ENCODE assay signal across 15 cellular contexts in genomic region chr1:12553963-12554362, GRCh38.
A peak's percentile ranks its signal among the peaks of the same experiment; 100 is the strongest.
DNase-seq lines count a peak whose midpoint lies in the region; ATAC-seq, FAIRE-seq and TF ChIP-seq lines count a peak whose summit lies in the region.
"Had no signal": no experiment of that assay in that cellular context is flagged by ENCODE, and none has a peak within 500 bp of the region (broad histone marks: within the 10 kb centered on the region; RNA-seq: fewer than 3 reads in every experiment).

No MANE protein-coding gene starts in this region.

- TF ChIP-seq EP300 in tibial nerve (IDR thresholded peaks at IDR 0.05) = no peak

- H3K4me1 ChIP-seq in ascending aorta (peaks cover 20 to 60% of the 10 kb centered on the region in 2 donors), tibial nerve (peaks cover 0 to 93% (median 53%) of the 10 kb centered on the region in 4 donors)

- peaks cover 7% of the 10 kb centered on the region for H3K4me1 Mint-ChIP-seq in activated naive CD8-positive, alpha-beta T cell treated with anti-CD3 and anti-CD28 coated beads, Interleukin-2, amount 10 ng/mL, durations not matched to agents 7 days and 5 days
- peaks cover 16% of the 10 kb centered on the region for H3K4me1 Mint-ChIP-seq in activated naive CD8-positive, alpha-beta T cell treated with anti-CD3 and anti-CD28 coated beads for 36 hours
- peaks cover 47% of the 10 kb centered on the region for H3K4me1 Mint-ChIP-seq in mesothelial cell of epicardium
- H3K4me1 Mint-ChIP-seq: CD8-positive, alpha-beta memory T cell had no signal

- no peak for DNase-seq in activated naive CD8-positive, alpha-beta T cell treated with anti-CD3 and anti-CD28 coated beads, Interleukin-2, amount 10 ng/mL, durations not matched to agents 7 days and 5 days
- DNase-seq in activated naive CD8-positive, alpha-beta T cell treated with anti-CD3 and anti-CD28 coated beads for 36 hours = no peak
- DNase-seq in ascending aorta (ENCODE audit: low spot score in 2 of 2) (no peak), mesothelial cell of epicardium (ENCODE audit: low spot score in 2 of 2, unreplicated experiment in 2 of 2) (no peak), tibial nerve (ENCODE audit: low spot score in 2 of 2) (no peak), GM19239 (ENCODE audit: insufficient read length, low spot score) (no peak), frontal cortex (ENCODE audit: low spot score in 2 of 2) (no peak)
- DNase-seq: activated CD4-positive, alpha-beta T cell treated with anti-CD3 and anti-CD28 coated beads for 4 hours; CD8-positive, alpha-beta memory T cell; effector memory CD8-positive, alpha-beta T cell; foreskin melanocyte; GDM1; kidney had no signal

- H3K27ac Mint-ChIP-seq in activated naive CD8-positive, alpha-beta T cell treated with anti-CD3 and anti-CD28 coated beads, Interleukin-2, amount 10 ng/mL, durations not matched to agents 7 days and 5 days = peak overlapping the region; percentile 62
- no peak overlapping the region for H3K27ac Mint-ChIP-seq in activated naive CD8-positive, alpha-beta T cell treated with anti-CD3 and anti-CD28 coated beads for 36 hours
- H3K27ac Mint-ChIP-seq in mesothelial cell of epicardium = peak overlapping the region; percentile 99
- H3K27ac Mint-ChIP-seq: CD8-positive, alpha-beta memory T cell had no signal

- TF ChIP-seq POLR2A in tibial nerve (IDR thresholded peaks at IDR 0.05) = no peak

- H3K27ac ChIP-seq in ascending aorta (peak overlapping the region; percentile 85 to 91), tibial nerve (peak overlapping the region; percentile 78 to 95 (median 86))

- no peaks in the 10 kb centered on the region for H3K27me3 Mint-ChIP-seq in activated naive CD8-positive, alpha-beta T cell treated with anti-CD3 and anti-CD28 coated beads, Interleukin-2, amount 10 ng/mL, durations not matched to agents 7 days and 5 days
- H3K27me3 Mint-ChIP-seq in activated naive CD8-positive, alpha-beta T cell treated with anti-CD3 and anti-CD28 coated beads for 36 hours = no peaks in the 10 kb centered on the region
- H3K27me3 Mint-ChIP-seq in mesothelial cell of epicardium (ENCODE audit: low read depth) = no peaks in the 10 kb centered on the region
- H3K27me3 Mint-ChIP-seq: effector memory CD8-positive, alpha-beta T cell had no signal

- H3K36me3 ChIP-seq in ascending aorta (no peaks in the 10 kb centered on the region), tibial nerve (no peaks in the 10 kb centered on the region)

- H3K36me3 Mint-ChIP-seq in activated naive CD8-positive, alpha-beta T cell treated with anti-CD3 and anti-CD28 coated beads, Interleukin-2, amount 10 ng/mL, durations not matched to agents 7 days and 5 days = no peaks in the 10 kb centered on the region
- no peaks in the 10 kb centered on the region for H3K36me3 Mint-ChIP-seq in activated naive CD8-positive, alpha-beta T cell treated with anti-CD3 and anti-CD28 coated beads for 36 hours
- H3K36me3 Mint-ChIP-seq in mesothelial cell of epicardium = peaks cover 17% of the 10 kb centered on the region
- H3K36me3 Mint-ChIP-seq: CD8-positive, alpha-beta memory T cell had no signal

- no peak overlapping the region for H3K4me3 ChIP-seq in ascending aorta
- no peak overlapping the region for H3K4me3 ChIP-seq in tibial nerve
- H3K4me3 ChIP-seq: smooth muscle cell had no signal

- WGBS in tibial nerve, 2 donors = 75 to 83% methylated on average over 3 of the region's 3 CpGs

- H3K9me3 ChIP-seq in ascending aorta (no peaks in the 10 kb centered on the region), tibial nerve (no peaks in the 10 kb centered on the region)

- H3K4me3 Mint-ChIP-seq in activated naive CD8-positive, alpha-beta T cell treated with anti-CD3 and anti-CD28 coated beads, Interleukin-2, amount 10 ng/mL, durations not matched to agents 7 days and 5 days = no peak overlapping the region
- H3K4me3 Mint-ChIP-seq in activated naive CD8-positive, alpha-beta T cell treated with anti-CD3 and anti-CD28 coated beads for 36 hours = no peak overlapping the region
- no peak overlapping the region for H3K4me3 Mint-ChIP-seq in mesothelial cell of epicardium
- H3K4me3 Mint-ChIP-seq: CD8-positive, alpha-beta memory T cell; effector memory CD8-positive, alpha-beta T cell had no signal

- no peaks in the 10 kb centered on the region for H3K9me3 Mint-ChIP-seq in activated naive CD8-positive, alpha-beta T cell treated with anti-CD3 and anti-CD28 coated beads, Interleukin-2, amount 10 ng/mL, durations not matched to agents 7 days and 5 days
- H3K9me3 Mint-ChIP-seq in activated naive CD8-positive, alpha-beta T cell treated with anti-CD3 and anti-CD28 coated beads for 36 hours = no peaks in the 10 kb centered on the region
- H3K9me3 Mint-ChIP-seq in mesothelial cell of epicardium = peaks cover 5% of the 10 kb centered on the region
- H3K9me3 Mint-ChIP-seq: CD8-positive, alpha-beta memory T cell; effector memory CD8-positive, alpha-beta T cell had no signal

- TF ChIP-seq CTCF in ascending aorta (IDR thresholded peaks at IDR 0.05) (no peak), mesothelial cell of epicardium (IDR thresholded peaks at IDR 0.05; ENCODE audit: unreplicated experiment) (no peak), tibial nerve (IDR thresholded peaks at IDR 0.05) (no peak)

- H3K27me3 ChIP-seq in ascending aorta = no peaks in the 10 kb centered on the region
- no peaks in the 10 kb centered on the region for H3K27me3 ChIP-seq in tibial nerve

- POLR2A ChIA-PET in activated naive CD8-positive, alpha-beta T cell treated with anti-CD3 and anti-CD28 coated beads, Interleukin-2, amount 10 ng/mL, durations not matched to agents 7 days and 5 days (lab: Charles Lee) = no interaction called here

- intact Hi-C loops in ascending aorta (cut with DNase I) = no loop called here

- no peak for FAIRE-seq in GM19239 (lab: Jason Lieb, UNC)
- FAIRE-seq in frontal cortex (lab: Jason Lieb, UNC) = no peak
- FAIRE-seq: kidney had no signal

- no peak for ATAC-seq in activated naive CD8-positive, alpha-beta T cell treated with anti-CD3 and anti-CD28 coated beads, Interleukin-2, amount 10 ng/mL, durations not matched to agents 7 days and 5 days (ENCODE audit: low read depth)
- ATAC-seq in GM18519 (IDR thresholded peaks at IDR 0.05; ENCODE audit: low FRiP score, unreplicated experiment) = no peak
- ATAC-seq: effector memory CD8-positive, alpha-beta T cell had no signal
